15 cellular contexts compared by ENCODE assay signal in the genomic region with DNA sequence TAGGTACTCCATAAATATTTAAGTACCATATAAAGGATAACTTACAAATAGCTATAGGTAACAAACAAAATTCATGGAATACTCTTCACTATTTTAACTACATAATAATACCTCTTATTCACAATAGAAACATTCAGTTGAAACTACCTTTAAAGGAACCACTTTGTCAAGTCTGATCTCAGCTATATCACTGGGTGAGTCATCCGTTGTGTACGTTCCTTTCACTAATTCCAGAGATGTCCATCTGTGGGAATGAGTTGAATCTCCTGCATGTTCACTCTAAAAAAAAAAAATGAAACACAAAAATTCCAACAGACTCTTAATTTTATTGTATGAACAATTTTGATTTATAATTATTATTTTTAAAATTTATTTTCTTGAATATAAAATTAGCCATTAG.
DNase-seq lines count a peak whose midpoint lies in the region; ATAC-seq, FAIRE-seq and TF ChIP-seq lines count a peak whose summit lies in the region.
"Had no signal": no experiment of that assay in that cellular context is flagged by ENCODE, and none has a peak within 500 bp of the region (broad histone marks: within the 10 kb centered on the region; RNA-seq: fewer than 3 reads in every experiment).

No MANE protein-coding gene starts in this region.

- H3K4ac ChIP-seq in IMR-90 (ENCODE audit: low read depth, low read length) = no peak overlapping the region

- no peak overlapping the region for H3K23ac ChIP-seq in IMR-90 (ENCODE audit: low read depth, low read length)

- TF ChIP-seq POLR2A in IMR-90 (IDR thresholded peaks at IDR 0.05; ENCODE audit: low read depth, low read length) (no peak), K562 (conservative IDR thresholded peaks at IDR 0.05) (no peak), suprapubic skin (IDR thresholded peaks at IDR 0.05) (no peak)

- in situ Hi-C loops in IMR-90 (cut with MboI; ENCODE audit: low sequenced_read_pairs) (no loop called here), K562 (cut with MboI) (no loop called here)

- no peak overlapping the region for H2BK5ac ChIP-seq in IMR-90 (ENCODE audit: low read depth, low read length, poor library complexity, severe bottlenecking)

- no peak overlapping the region for H3K18ac ChIP-seq in IMR-90 (ENCODE audit: low read depth, low read length)

- H3K36me3 ChIP-seq in IMR-90 (ENCODE audit: control insufficient read depth, insufficient read depth, low read length) (peaks cover 28% of the 10 kb centered on the region), K562 (ENCODE audit: control insufficient read depth, insufficient read depth, low read length) (peaks cover 43% of the 10 kb centered on the region; the same call in 2 of the 3 replicates), suprapubic skin (peaks cover 93% of the 10 kb centered on the region)

- H2BK20ac ChIP-seq in IMR-90 (ENCODE audit: low read depth, low read length) = no peak overlapping the region

- DNase-seq in AG04449 (ENCODE audit: low read depth, low spot score) (peak; percentile 17), IMR-90 (peak; percentile 89), K562 (ENCODE audit: extremely low read depth in 1 of 4, low spot score in 3 of 4) (peak in 2 of 4 experiments; percentile 3 to 4), frontal cortex (ENCODE audit: low spot score in 2 of 2) (no peak), suprapubic skin (ENCODE audit: low spot score in 2 of 2) (no peak), left lobe of liver (ENCODE audit: low spot score) (no peak)
- DNase-seq: NCI-H1048, NCI-H748 treated with DMSO at 0.1 percent for 48 hours, nephron progenitor cell, stomach, SW 1271 had no signal

- H3K27ac ChIP-seq in IMR-90 (ENCODE audit: insufficient read depth, low read length) (no peak overlapping the region), K562 (ENCODE audit: extremely low read depth, low read depth, low read length) (no peak overlapping the region), suprapubic skin (no peak overlapping the region)
- H3K27ac ChIP-seq: stomach had no signal

- no peak overlapping the region for H3K4me3 ChIP-seq in AG04449 (ENCODE audit: low read depth, low read length)
- no peak overlapping the region for H3K4me3 ChIP-seq in IMR-90 (ENCODE audit: insufficient read depth, low read depth, low read length)
- H3K4me3 ChIP-seq in K562 = no peak overlapping the region
- no peak overlapping the region for H3K4me3 ChIP-seq in suprapubic skin
- H3K4me3 ChIP-seq: stomach had no signal

- H4K20me1 ChIP-seq in IMR-90 (ENCODE audit: insufficient read depth, low read length) (no peaks in the 10 kb centered on the region), K562 (replicated peaks; ENCODE audit: control insufficient read depth, insufficient read depth, low read length) (no peaks in the 10 kb centered on the region)

- H3K9me1 ChIP-seq in IMR-90 (ENCODE audit: insufficient read depth, low read length) (peaks cover 8% of the 10 kb centered on the region), K562 (ENCODE audit: control insufficient read depth, insufficient read depth, low read length) (no peaks in the 10 kb centered on the region)

- no peak overlapping the region for H2AK9ac ChIP-seq in IMR-90 (replicated peaks; ENCODE audit: low read depth, low read length, poor library complexity)

- no peak overlapping the region for H2AK5ac ChIP-seq in IMR-90 (ENCODE audit: low read depth, low read length)

- POLR2A ChIA-PET in AG04449 (lab: Yijun Ruan, JAX) = no interaction called here
- POLR2A ChIA-PET in IMR-90 (lab: Charles Lee; ENCODE audit: unreplicated experiment) = interaction anchor here (0.7 kb wide), 1 partner anchor 37 kb away, joined by 6 read pairs; no protein-coding TSS in a partner anchor
- POLR2A ChIA-PET in K562 (lab: Yijun Ruan, JAX) = no interaction called here

- dilution Hi-C loops in IMR-90 (cut with HindIII; ENCODE audit: low sequenced_read_pairs, unreplicated experiment) = no loop called here

- H3K4me2 ChIP-seq in IMR-90 (ENCODE audit: low read depth, low read length) (no peak overlapping the region), K562 (ENCODE audit: insufficient read depth, low read length) (no peak overlapping the region)

- no peak for TF ChIP-seq EP300 in K562 (IDR thresholded peaks at IDR 0.05; ENCODE audit: low read length)
- TF ChIP-seq EP300 in suprapubic skin (IDR thresholded peaks at IDR 0.05) = no peak

- H4K5ac ChIP-seq in IMR-90 (ENCODE audit: low read depth, low read length) = no peak overlapping the region

- WGBS in IMR-90 (ENCODE audit: extremely low coverage in 2 of 2, insufficient read length in 1 of 2), 2 experiments = no CpG with 5 or more reads among the region's 2 CpGs
- WGBS in K562 (ENCODE audit: insufficient coverage, low coverage, missing lambda C conversion rate) = 44% methylated on average over 2 of the region's 2 CpGs
- WGBS in suprapubic skin = 86% methylated on average over 2 of the region's 2 CpGs

- no peaks in the 10 kb centered on the region for H3K9me3 ChIP-seq in IMR-90 (ENCODE audit: control insufficient read depth, insufficient read depth, low read length)
- H3K9me3 ChIP-seq in K562 (replicated peaks; ENCODE audit: control insufficient read depth, insufficient read depth, low read depth, low read length) = no peaks in the 10 kb centered on the region
- no peaks in the 10 kb centered on the region for H3K9me3 ChIP-seq in suprapubic skin
- H3K9me3 ChIP-seq: stomach had no signal

- H2AFZ ChIP-seq in IMR-90 (replicated peaks; ENCODE audit: low read length, poor library complexity) (no peak overlapping the region), K562 (ENCODE audit: low read depth, low read length) (no peak overlapping the region)

- no peak overlapping the region for H4K91ac ChIP-seq in IMR-90 (ENCODE audit: insufficient read depth, low read depth, low read length)

- BruUV-seq in IMR-90 (replicated peaks; lab: Mats Ljungman, UMichigan) (no TSS peak), K562 (replicated peaks; lab: Mats Ljungman, UMichigan) (no TSS peak)

- H3K4me1 ChIP-seq in IMR-90 (ENCODE audit: control insufficient read depth, insufficient read depth, low read length) (no peaks in the 10 kb centered on the region), K562 (replicated peaks in 1 of 2; ENCODE audit: control insufficient read depth in 2 of 2, insufficient read depth in 2 of 2, low read length in 2 of 2) (no peaks in the 10 kb centered on the region), suprapubic skin (no peaks in the 10 kb centered on the region)
- H3K4me1 ChIP-seq: stomach had no signal

- peaks cover 0 to 3% of the 10 kb centered on the region in 2 experiments; a peak in 1 of 4 replicates for H3K79me1 ChIP-seq in IMR-90 (ENCODE audit: low read depth in 1 of 2, low read length in 2 of 2)

- TF ChIP-seq CTCF in AG04449 (IDR thresholded peaks at IDR 0.05; ENCODE audit: insufficient read depth, low read length, missing control alignments) (no peak), IMR-90 (conservative IDR thresholded peaks at IDR 0.05; ENCODE audit: low read depth, low read length) (no peak), K562 (IDR thresholded peaks at IDR 0.05 in 2 of 3, conservative IDR thresholded peaks at IDR 0.05 in 1 of 3; ENCODE audit: insufficient read depth in 2 of 3, low read depth in 1 of 3, low read length in 3 of 3) (no peak), suprapubic skin (IDR thresholded peaks at IDR 0.05) (no peak)

- no peaks in the 10 kb centered on the region for H3K27me3 ChIP-seq in IMR-90 (ENCODE audit: control insufficient read depth, insufficient read depth, low read length)
- no peaks in the 10 kb centered on the region for H3K27me3 ChIP-seq in K562 (ENCODE audit: control insufficient read depth in 2 of 2, insufficient read depth in 2 of 2, low read length in 2 of 2)
- H3K27me3 ChIP-seq in suprapubic skin = no peaks in the 10 kb centered on the region
- H3K27me3 ChIP-seq: stomach had no signal

- H3K56ac ChIP-seq in IMR-90 (ENCODE audit: extremely low read depth, insufficient read depth, low read length) = no peak overlapping the region

- intact Hi-C loops in IMR-90 (cut with micrococcal nuclease) = no loop called here
- intact Hi-C loops in K562 (cut with micrococcal nuclease) = no loop called here

- CTCF ChIA-PET in AG04449 (lab: Yijun Ruan, JAX) = interaction anchor here (2.1 kb wide), 1 partner anchor 302 kb away, joined by 6 read pairs; no protein-coding TSS in a partner anchor
- CTCF ChIA-PET in IMR-90 (lab: Yijun Ruan, JAX) = interaction anchor here (0.7 to 0.8 kb wide), 2 partner anchors 52 to 285 kb away, joined by 3 read pairs; no protein-coding TSS in a partner anchor
- CTCF ChIA-PET in K562 (lab: Yijun Ruan, JAX; ENCODE audit: low intra/inter-chr PET ratio) = no interaction called here

- no peak overlapping the region for H2BK15ac ChIP-seq in IMR-90 (ENCODE audit: low read depth, low read length)

- FAIRE-seq in K562 (lab: Jason Lieb, UNC) (no peak), frontal cortex (lab: Jason Lieb, UNC) (peak; percentile 45)
- FAIRE-seq: RCC 7860, urothelium cell line had no signal

- ATAC-seq in IMR-90 (ENCODE audit: low read depth) (peak; percentile 61; the same call in 1 of the 2 replicates), K562 (no peak), GM18867 (IDR thresholded peaks at IDR 0.05; ENCODE audit: unreplicated experiment) (no peak), left lobe of liver (no peak), HG03432 (IDR thresholded peaks at IDR 0.05; ENCODE audit: unreplicated experiment) (no peak)

- H3K14ac ChIP-seq in IMR-90 (replicated peaks; ENCODE audit: low read depth, low read length) = no peak overlapping the region

- no peak overlapping the region for H2BK120ac ChIP-seq in IMR-90 (ENCODE audit: low read depth, low read length)

- H4K8ac ChIP-seq in IMR-90 (ENCODE audit: low read depth in 2 of 2, low read length in 2 of 2) = no peak overlapping the region

- TF ChIP-seq RAD21 in IMR-90 (IDR thresholded peaks at IDR 0.05; ENCODE audit: low read length) (no peak), K562 (CRISPR knock-in tag; conservative IDR thresholded peaks at IDR 0.05 in 1 of 2, IDR thresholded peaks at IDR 0.05 in 1 of 2) (no peak)

- H3K9ac ChIP-seq in IMR-90 (ENCODE audit: low read depth, low read length) (no peak overlapping the region), K562 (ENCODE audit: insufficient read depth in 1 of 2, low read depth in 2 of 2, low read length in 2 of 2) (no peak overlapping the region)

- H3K79me2 ChIP-seq in K562 (ENCODE audit: control insufficient read depth, insufficient read depth, low read length) = no peaks in the 10 kb centered on the region

TF ChIP-seq in IMR-90, 13 proteins besides CTCF, POLR2A, EP300 and RAD21:
- peak; percentile 63; the same call in 1 of the 2 replicates for TF ChIP-seq FOS (IDR thresholded peaks at IDR 0.05; ENCODE audit: low read depth, low read length)
- TF ChIP-seq NFE2L2 (IDR thresholded peaks at IDR 0.05; ENCODE audit: low read depth, low read length) = no peak

TF ChIP-seq in K562, 482 proteins besides CTCF, POLR2A, EP300 and RAD21 (continues in another document):
- no peak for TF ChIP-seq EZH2 (IDR thresholded peaks at IDR 0.05; ENCODE audit: borderline replicate concordance, low read depth, low read length)

Comparison
In these comparisons a context has a peak if more than half of its experiments do, and no peak if none do; other contexts are left out.
1. DNase-seq: peak in AG04449 (single experiment) and IMR-90 (single experiment); none in frontal cortex (0 of 2), suprapubic skin (0 of 2) and left lobe of liver (single experiment).